12 cellular contexts compared by ENCODE assay signal in genomic region chr2:44949329-44950151, GRCh38. TPM values are rescaled to one million over a fixed set of nuclear protein-coding genes. Genes with fewer than 3 reads are reported as not detected.
A peak's percentile ranks its signal among the peaks of the same experiment; 100 is the strongest.
DNase-seq lines count a peak whose midpoint lies in the region; ATAC-seq, FAIRE-seq and TF ChIP-seq lines count a peak whose summit lies in the region.
"Had no signal": no experiment of that assay in that cellular context is flagged by ENCODE, and none has a peak within 500 bp of the region (broad histone marks: within the 10 kb centered on the region; RNA-seq: fewer than 3 reads in every experiment).

No MANE protein-coding gene starts in this region.

- H3K4ac ChIP-seq in trophoblast cell (ENCODE audit: low read depth, low read length) = no peak overlapping the region

- no peak overlapping the region for H3K4me3 ChIP-seq in trophoblast cell (ENCODE audit: low read depth, low read length)

- H3K36me3 ChIP-seq in trophoblast cell (ENCODE audit: control insufficient read depth in 1 of 2, insufficient read depth in 2 of 2, low read length in 2 of 2) = no peaks in the 10 kb centered on the region

- no peak for TF ChIP-seq CTCF in glutamatergic neuron (IDR thresholded peaks at IDR 0.05; ENCODE audit: partially characterized antibody, unreplicated experiment)

- no peak for TF ChIP-seq POLR2A in H54 (IDR thresholded peaks at IDR 0.05; ENCODE audit: low read depth, low read length)

- no peak overlapping the region for H2BK120ac ChIP-seq in trophoblast cell (ENCODE audit: insufficient read depth, low read length, poor library complexity)

- H3K9me3 ChIP-seq in trophoblast cell (ENCODE audit: insufficient read depth, low read depth, low read length) = peaks cover 12% of the 10 kb centered on the region

- no peak overlapping the region for H2BK5ac ChIP-seq in trophoblast cell (ENCODE audit: low read depth, low read length, poor library complexity)

- H2BK12ac ChIP-seq in trophoblast cell (ENCODE audit: low read length) = no peak overlapping the region

- no peak for FAIRE-seq in GM19239 (lab: Jason Lieb, UNC)
- no peak for FAIRE-seq in H54 (lab: Jason Lieb, UNC)
- FAIRE-seq: G401.6 had no signal

- peak overlapping the region; percentile 81 for H3K4me3 Mint-ChIP-seq in glutamatergic neuron (ENCODE audit: unreplicated experiment)
- H3K4me3 Mint-ChIP-seq: activated naive CD8-positive, alpha-beta T cell treated with anti-CD3 and anti-CD28 coated beads, Interleukin-2, amount 50 U/mL, for 24 hours had no signal

- no CpG with 5 or more reads among the region's 54 CpGs for WGBS in trophoblast cell (ENCODE audit: extremely low coverage, insufficient coverage, insufficient read length)

- DNase-seq in SW480 (ENCODE audit: low spot score) (peak; percentile 28), glutamatergic neuron (peak; percentile 58), trophoblast cell (no peak), GM19239 (ENCODE audit: insufficient read length, low spot score) (no peak), H54 (ENCODE audit: insufficient read length, low spot score) (no peak)
- DNase-seq in stimulated activated CD4-positive, alpha-beta T cell treated with anti-CD3 and anti-CD28 coated beads, Interleukin-2, amount 100 ng/mL, for 24 hours = no peak
- DNase-seq: activated naive CD8-positive, alpha-beta T cell treated with anti-CD3 and anti-CD28 coated beads, Interleukin-2, amount 50 U/mL, for 24 hours; kidney glomerular epithelial cell had no signal

- no peak overlapping the region for H3K9ac ChIP-seq in trophoblast cell (ENCODE audit: low read length)

- H3K18ac ChIP-seq in trophoblast cell (ENCODE audit: low read length) = no peak overlapping the region

- H3K9me3 Mint-ChIP-seq in glutamatergic neuron (ENCODE audit: unreplicated experiment) = peaks cover 21% of the 10 kb centered on the region
- H3K9me3 Mint-ChIP-seq: activated naive CD8-positive, alpha-beta T cell treated with anti-CD3 and anti-CD28 coated beads, Interleukin-2, amount 50 U/mL, for 24 hours had no signal

- no peak overlapping the region for H4K8ac ChIP-seq in trophoblast cell (ENCODE audit: low read depth, low read length)

- no peaks in the 10 kb centered on the region for H3K36me3 Mint-ChIP-seq in glutamatergic neuron (ENCODE audit: unreplicated experiment)

- peak; percentile 44 for ATAC-seq in GM18870 (IDR thresholded peaks at IDR 0.05; ENCODE audit: unreplicated experiment)
- no peak for ATAC-seq in HG02678 (IDR thresholded peaks at IDR 0.05; ENCODE audit: unreplicated experiment)
- ATAC-seq: activated naive CD8-positive, alpha-beta T cell treated with anti-CD3 and anti-CD28 coated beads, Interleukin-2, amount 50 U/mL, for 24 hours had no signal

- peaks cover 94% of the 10 kb centered on the region for H3K27me3 ChIP-seq in trophoblast cell (ENCODE audit: insufficient read depth, low read length)

- H4K12ac ChIP-seq in trophoblast cell (ENCODE audit: low read depth, low read length) = no peak overlapping the region

- no peak overlapping the region for H4K91ac ChIP-seq in trophoblast cell (ENCODE audit: low read depth, low read length)

- no peak overlapping the region for H3K14ac ChIP-seq in trophoblast cell (ENCODE audit: low read length)

- H3K27ac ChIP-seq in trophoblast cell (ENCODE audit: low read depth, low read length) = no peak overlapping the region
- H3K27ac ChIP-seq: VCaP had no signal

- no peaks in the 10 kb centered on the region for H3K79me1 ChIP-seq in trophoblast cell (ENCODE audit: low read length)

- peaks cover 24% of the 10 kb centered on the region for H3K4me1 Mint-ChIP-seq in glutamatergic neuron (ENCODE audit: low read depth, unreplicated experiment)

- H2AK5ac ChIP-seq in trophoblast cell (ENCODE audit: low read length) = no peak overlapping the region

- peaks cover 57% of the 10 kb centered on the region for H3K27me3 Mint-ChIP-seq in glutamatergic neuron (ENCODE audit: unreplicated experiment)

- H2AFZ ChIP-seq in trophoblast cell (ENCODE audit: insufficient read depth, low read length, poor library complexity) = no peak overlapping the region

- H3K4me1 ChIP-seq in trophoblast cell (ENCODE audit: control insufficient read depth in 1 of 2, insufficient read depth in 2 of 2, low read length in 2 of 2) = peaks cover 6 to 10% of the 10 kb centered on the region in 2 experiments

- H3K27ac Mint-ChIP-seq in glutamatergic neuron (ENCODE audit: unreplicated experiment) = peak overlapping the region; percentile 73
- H3K27ac Mint-ChIP-seq: activated naive CD8-positive, alpha-beta T cell treated with anti-CD3 and anti-CD28 coated beads, Interleukin-2, amount 50 U/mL, for 24 hours had no signal

- H3K79me2 ChIP-seq in trophoblast cell (ENCODE audit: control insufficient read depth, insufficient read depth, low read length, poor library complexity) = no peaks in the 10 kb centered on the region

- peak overlapping the region; percentile 38 for H3K4me2 ChIP-seq in trophoblast cell (ENCODE audit: low read length)

- no peak overlapping the region for H3K23ac ChIP-seq in trophoblast cell (ENCODE audit: low read length)

RNA-seq across cellular contexts. Expression of gene SIX3, which starts 8.0 kb away (rescaled TPM):
- total RNA-seq in glutamatergic neuron (ENCODE audit: unreplicated experiment) = 0.86 TPM
- polyA plus RNA-seq in trophoblast cell (2013) = not detected in 2 replicates

RNA-seq across cellular contexts. Expression of gene SIX2, which starts 59.7 kb away (rescaled TPM):
- total RNA-seq in glutamatergic neuron (ENCODE audit: unreplicated experiment) = 0.56 TPM
- polyA plus RNA-seq in trophoblast cell (2013) = 0.18 and 0.21 TPM in 2 replicates

Comparison
In these comparisons a context has a peak if more than half of its experiments do, and no peak if none do; other contexts are left out.
1. DNase-seq: peak in SW480 (single experiment) and glutamatergic neuron (single experiment); none in trophoblast cell (0 of 2), GM19239 (single experiment), stimulated activated CD4-positive, alpha-beta T cell treated with anti-CD3 and anti-CD28 coated beads, Interleukin-2, amount 100 ng/mL, for 24 hours (0 of 2) and H54 (single experiment).